In genomic region chr5:141373673-141374317, GRCh38 we compare ENCODE assay signal across 9 cellular contexts. TPM values are rescaled to one million over a fixed set of nuclear protein-coding genes. Genes with fewer than 3 reads are reported as not detected.
DNase-seq lines count a peak whose midpoint lies in the region; ATAC-seq, FAIRE-seq and TF ChIP-seq lines count a peak whose summit lies in the region.
"Had no signal": no experiment of that assay in that cellular context is flagged by ENCODE, and none has a peak within 500 bp of the region (broad histone marks: within the 10 kb centered on the region; RNA-seq: fewer than 3 reads in every experiment).

Gene PCDHGA6, plus strand, starts transcription at chr5:141373891. Its CDS starts 193 bp downstream, at chr5:141374084.

- no peak within 1 kb of the TSS for H3K23ac ChIP-seq in H9 (ENCODE audit: insufficient read length, low read depth, low read length)

- H3K4me1 ChIP-seq in H9 (ENCODE audit: insufficient read depth, low read length): no peaks in the 10 kb centered on the region
- H3K4me1 ChIP-seq in K562 (replicated peaks in 1 of 2; ENCODE audit: control insufficient read depth in 2 of 2, insufficient read depth in 2 of 2, low read length in 2 of 2): peaks cover 0 to 7% of the 10 kb centered on the region in 2 experiments; a peak in 1 of 5 replicates

- H3K56ac ChIP-seq in H9 (ENCODE audit: insufficient read length, low read depth, low read length): no peak within 1 kb of the TSS

- H3K9me3 ChIP-seq in H9 (ENCODE audit: control insufficient read depth, low read depth, low read length) (peaks cover 34% of the 10 kb centered on the region), K562 (replicated peaks; ENCODE audit: control insufficient read depth, insufficient read depth, low read depth, low read length) (no peaks in the 10 kb centered on the region)

- DNase-seq in AG08396 (ENCODE audit: low spot score) (peak; percentile 50), H9 (no peak), K562 (ENCODE audit: extremely low read depth in 1 of 4, low spot score in 3 of 4) (no peak), memory B cell (ENCODE audit: low spot score in 2 of 2) (no peak), Kasumi-1 (lab: John Stamatoyannopoulos, UW) (no peak), RKO (ENCODE audit: low spot score) (no peak), inferior parietal cortex (ENCODE audit: extremely low spot score) (no peak)

- POLR2A ChIA-PET in K562 (lab: Yijun Ruan, JAX): interaction anchor here (0.6 kb wide), 1 partner anchor 207 kb away, joined by 5 read pairs; no protein-coding TSS in a partner anchor

- H2BK15ac ChIP-seq in H9 (ENCODE audit: low read depth, low read length): no peak within 1 kb of the TSS

- peak; percentile 26 for FAIRE-seq in K562 (lab: Jason Lieb, UNC)
- FAIRE-seq: RCC 7860 had no signal

- H3K27me3 Mint-ChIP-seq in H9 (ENCODE audit: low read depth): peaks cover 9% of the 10 kb centered on the region
- peaks cover 9% of the 10 kb centered on the region for H3K27me3 Mint-ChIP-seq in memory B cell

- H3K14ac ChIP-seq in H9 (ENCODE audit: insufficient read depth, low read length): no peak within 1 kb of the TSS

- H3K79me2 ChIP-seq in H9 (ENCODE audit: insufficient read depth, low read length): no peaks in the 10 kb centered on the region
- no peaks in the 10 kb centered on the region for H3K79me2 ChIP-seq in K562 (ENCODE audit: control insufficient read depth, insufficient read depth, low read length)

- in situ Hi-C loops in K562 (cut with MboI): no loop called here

- no peak within 1 kb of the TSS for H4K91ac ChIP-seq in H9 (ENCODE audit: insufficient read length, low read depth, low read length)

- no peaks in the 10 kb centered on the region for H3K23me2 ChIP-seq in H9 (ENCODE audit: insufficient read length, low read depth, low read length, poor library complexity, severe bottlenecking)

- intact Hi-C loops in K562 (cut with micrococcal nuclease): loop anchor here (5.0 kb wide), 1 partner anchor 46 kb away; no protein-coding TSS in a partner anchor

- H3T11ph ChIP-seq in H9 (ENCODE audit: low read length): no peak within 1 kb of the TSS

- no peaks in the 10 kb centered on the region for H3K9me1 ChIP-seq in K562 (ENCODE audit: control insufficient read depth, insufficient read depth, low read length)

- H3K4me1 Mint-ChIP-seq in H9: no peaks in the 10 kb centered on the region
- H3K4me1 Mint-ChIP-seq in memory B cell: peaks cover 2% of the 10 kb centered on the region

- no peak for TF ChIP-seq EP300 in K562 (IDR thresholded peaks at IDR 0.05; ENCODE audit: low read length)

- H3K9ac ChIP-seq in H9 (ENCODE audit: extremely low read depth, insufficient read length, low read length) (no peak within 1 kb of the TSS), K562 (ENCODE audit: insufficient read depth in 1 of 2, low read depth in 2 of 2, low read length in 2 of 2) (no peak within 1 kb of the TSS)

- peak in 1 of 2 experiments; percentile 45; a peak in 2 of 4 replicates for TF ChIP-seq RAD21 in K562 (CRISPR knock-in tag; conservative IDR thresholded peaks at IDR 0.05 in 1 of 2, IDR thresholded peaks at IDR 0.05 in 1 of 2)

- H3K27ac ChIP-seq in H9 (ENCODE audit: insufficient read length, low read depth, low read length) (no peak within 1 kb of the TSS), K562 (ENCODE audit: extremely low read depth, low read depth, low read length) (no peak within 1 kb of the TSS)

- H2AK5ac ChIP-seq in H9 (ENCODE audit: insufficient read length, low read length): no peak within 1 kb of the TSS

- no peak within 1 kb of the TSS for H3K4ac ChIP-seq in H9 (ENCODE audit: low read depth, low read length)

- peaks cover 33 to 52% (median 50%) of the 10 kb centered on the region in 3 experiments for H3K36me3 Mint-ChIP-seq in H9 (ENCODE audit: insufficient read depth in 1 of 3, low read depth in 3 of 3)
- H3K36me3 Mint-ChIP-seq in memory B cell: peaks cover 5% of the 10 kb centered on the region

- no CpG with 5 or more reads among the region's 27 CpGs for WGBS in H9 (ENCODE audit: extremely low coverage, insufficient read length, low lambda C conversion rate)
- WGBS in K562 (ENCODE audit: insufficient coverage, low coverage, missing lambda C conversion rate): 21% methylated on average over 22 of the region's 27 CpGs

- no peak within 1 kb of the TSS for H4K5ac ChIP-seq in H9 (ENCODE audit: insufficient read length, low read depth, low read length)

- no peak within 1 kb of the TSS; a peak in 1 of 7 replicates for H3K27ac Mint-ChIP-seq in H9
- no peak within 1 kb of the TSS for H3K27ac Mint-ChIP-seq in memory B cell

- H2BK12ac ChIP-seq in H9 (ENCODE audit: insufficient read length, low read depth, low read length): no peak within 1 kb of the TSS

- BruUV-seq in K562 (replicated peaks; lab: Mats Ljungman, UMichigan): no TSS peak

- H3K79me1 ChIP-seq in H9 (ENCODE audit: insufficient read depth, low read depth, low read length, poor library complexity, severe bottlenecking): no peaks in the 10 kb centered on the region

- no peaks in the 10 kb centered on the region for H3K36me3 ChIP-seq in K562 (ENCODE audit: control insufficient read depth, insufficient read depth, low read length)

- H3K4me3 Mint-ChIP-seq in H9 (no peak within 1 kb of the TSS), memory B cell (peak within 1 kb of the TSS; percentile 24)

- H2BK120ac ChIP-seq in H9 (ENCODE audit: low read depth, low read length, poor library complexity, severe bottlenecking): no peak within 1 kb of the TSS

- H2BK20ac ChIP-seq in H9 (ENCODE audit: low read depth, low read length, poor library complexity, severe bottlenecking): no peak within 1 kb of the TSS

- H2AFZ ChIP-seq in H9 (ENCODE audit: low read length) (no peak within 1 kb of the TSS), K562 (ENCODE audit: low read depth, low read length) (0 out of 2 replicates have a peak within 1 kb of the TSS, but pooled peaks have one; percentile 9)

- ATAC-seq in K562: peak; percentile 61; the same call in 1 of the 3 replicates
- no peak for ATAC-seq in memory B cell (ENCODE audit: low read depth)
- no peak for ATAC-seq in GM21390 (IDR thresholded peaks at IDR 0.05; ENCODE audit: unreplicated experiment)

- H2BK5ac ChIP-seq in H9 (ENCODE audit: insufficient read length, low read length): no peak within 1 kb of the TSS

- H3K18ac ChIP-seq in H9 (ENCODE audit: insufficient read length, low read depth, low read length): no peak within 1 kb of the TSS

- H3K9me3 Mint-ChIP-seq in H9 (peaks cover 57 to 69% of the 10 kb centered on the region in 2 experiments), memory B cell (peaks cover 10% of the 10 kb centered on the region)

- peak; percentile 20; the same call in 1 of the 3 replicates for TF ChIP-seq CTCF in H9 (conservative IDR thresholded peaks at IDR 0.05)
- TF ChIP-seq CTCF in K562 (IDR thresholded peaks at IDR 0.05 in 2 of 3, conservative IDR thresholded peaks at IDR 0.05 in 1 of 3; ENCODE audit: insufficient read depth in 2 of 3, low read depth in 1 of 3, low read length in 3 of 3): peak; percentile 43 to 63 (median 60)

- H3K27me3 ChIP-seq in H9 (ENCODE audit: insufficient read depth, low read length) (no peaks in the 10 kb centered on the region), K562 (ENCODE audit: control insufficient read depth in 2 of 2, insufficient read depth in 2 of 2, low read length in 2 of 2) (peaks cover 4 to 38% of the 10 kb centered on the region in 2 experiments)

- CTCF ChIA-PET in K562 (lab: Yijun Ruan, JAX; ENCODE audit: low intra/inter-chr PET ratio): interaction anchor here (0.6 to 1.3 kb wide), 2 partner anchors 141 to 770 kb away, joined by 3 read pairs; no protein-coding TSS in a partner anchor

- H3K4me3 ChIP-seq in K562: no peak within 1 kb of the TSS

- H4K20me1 ChIP-seq in H9 (ENCODE audit: control insufficient read depth, insufficient read depth, insufficient read length): no peaks in the 10 kb centered on the region
- H4K20me1 ChIP-seq in K562 (replicated peaks; ENCODE audit: control insufficient read depth, insufficient read depth, low read length): no peaks in the 10 kb centered on the region

- no peak for TF ChIP-seq POLR2A in K562 (conservative IDR thresholded peaks at IDR 0.05)

- no peak within 1 kb of the TSS for H4K8ac ChIP-seq in H9 (replicated peaks; ENCODE audit: insufficient read length, low read depth, low read length)

- H3K4me2 ChIP-seq in H9 (ENCODE audit: insufficient read depth, insufficient read length, low read length): no peak within 1 kb of the TSS
- peak within 1 kb of the TSS; percentile 23; the same call in 1 of the 2 replicates for H3K4me2 ChIP-seq in K562 (ENCODE audit: insufficient read depth, low read length)

TF ChIP-seq in K562, 482 proteins besides CTCF, POLR2A, EP300 and RAD21:
- TF ChIP-seq SAP30 (IDR thresholded peaks at IDR 0.05; ENCODE audit: borderline replicate concordance, insufficient read depth, low read depth, low read length, poor library complexity, severe bottlenecking): no peak
- no peak for TF ChIP-seq CBX2 (IDR thresholded peaks at IDR 0.05; ENCODE audit: insufficient read depth, low read length, poor library complexity, severe bottlenecking)
- TF ChIP-seq ETV1 (tag; conservative IDR thresholded peaks at IDR 0.05; ENCODE audit: low read depth): 0 out of 2 replicates have a peak, but pooled peaks have one; percentile 34
- TF ChIP-seq ZC3H8 (IDR thresholded peaks at IDR 0.05): no peak

RNA-seq across cellular contexts. Expression of gene PCDHGA6, which starts in this region (rescaled TPM):
- total RNA-seq in H9 (2021): 1.5 and 1.7 TPM in 2 replicates
- 0.28 and 0.93 TPM in 2 replicates for total RNA-seq in K562 (2011; cell fraction: chromatin; rRNA removed; ENCODE audit: low replicate concordance)
- 0.26 and 0.33 TPM in 2 replicates for total RNA-seq in K562 (2011; cell fraction: nucleolus; rRNA removed)
- total RNA-seq in K562 (2011; cell fraction: nucleoplasm; rRNA removed): 0.51 and 0.76 TPM in 2 replicates
- total RNA-seq in K562 (2014; rRNA removed): 0.09 and 0.16 TPM in 2 replicates
- 0.10 and 0.11 TPM in 2 replicates for total RNA-seq in K562 (2014; rRNA removed; fragmentation: Illumina TruSeq; extraction: Trizol)
- total RNA-seq in K562 (2015; rRNA removed; fragmentation: Illumina TruSeq; extraction: Trizol): 0.11 and 0.18 TPM in 2 replicates
- total RNA-seq in K562 (2021): 0.09 and 0.11 TPM in 2 replicates
- 0.09 and 0.14 TPM in 2 replicates for polyA plus RNA-seq in K562 (2011; rRNA removed)
- 0.04 and 0.13 TPM in 2 replicates for polyA plus RNA-seq in K562 (2011; cell fraction: cytosol; rRNA removed)
- polyA plus RNA-seq in K562 (2011; cell fraction: nucleus; rRNA removed): 0.13 and 0.53 TPM in 2 replicates
- 0.14 and 0.71 TPM in 2 replicates for polyA plus RNA-seq in K562 (2012)
- polyA plus RNA-seq in K562 (2014; fragmentation: Illumina TruSeq; extraction: Trizol): 0.06 and 0.07 TPM in 2 replicates
- under 1 TPM in 1 of 2 experiments, not detected in 1; 0.01 TPM for polyA plus RNA-seq in K562 (2014; fragmentation: Nextera tagmentation; extraction: Ambion mirVana)
- polyA plus RNA-seq in K562 (2014; rRNA removed): 0.08 and 0.24 TPM in 2 replicates
- 0.06 and 0.07 TPM in 2 replicates for polyA minus RNA-seq in K562 (2011; rRNA and poly(A)+ RNA removed)
- polyA minus RNA-seq in K562 (2011; cell fraction: cytosol; rRNA and poly(A)+ RNA removed): 0.29 TPM in 1 of 2 replicates, not detected in the other
- 0.11 and 0.27 TPM in 2 replicates for polyA minus RNA-seq in K562 (2011; cell fraction: nucleus; rRNA and poly(A)+ RNA removed)

Comparison
In these comparisons a context has a peak if more than half of its experiments do, and no peak if none do; other contexts are left out.
1. Peak in ATAC-seq and H3K4me2 ChIP-seq in K562; RNA of the gene not detected or under 1 TPM.